In genomic region chrX:20414781-20415445, GRCh38 we compare ENCODE assay signal across 19 cellular contexts.
DNase-seq lines count a peak whose midpoint lies in the region; ATAC-seq, FAIRE-seq and TF ChIP-seq lines count a peak whose summit lies in the region.
"Had no signal": no experiment of that assay in that cellular context is flagged by ENCODE, and none has a peak within 500 bp of the region (broad histone marks: within the 10 kb centered on the region; RNA-seq: fewer than 3 reads in every experiment).

No MANE protein-coding gene starts in this region.

- TF ChIP-seq CTCF in natural killer cell (IDR thresholded peaks at IDR 0.05) (no peak), OCI-LY7 (conservative IDR thresholded peaks at IDR 0.05; ENCODE audit: low read length) (no peak), kidney (IDR thresholded peaks at IDR 0.05; ENCODE audit: borderline replicate concordance, extremely low read depth, insufficient read depth) (no peak)

- intact Hi-C loops in activated CD4-positive, alpha-beta T cell treated with anti-CD3 and anti-CD28 coated beads, Interleukin-2, amount 10 ng/mL, durations not matched to agents 24 days and 14 days (cut with micrococcal nuclease), result no loop called here
- intact Hi-C loops in natural killer cell (cut with micrococcal nuclease) (no loop called here), OCI-LY7 (cut with micrococcal nuclease; ENCODE audit: unreplicated experiment) (no loop called here), kidney (cut with DNase I) (no loop called here)

- H3K4me3 Mint-ChIP-seq in activated CD4-positive, alpha-beta T cell treated with anti-CD3 and anti-CD28 coated beads, Interleukin-2, amount 10 ng/mL, durations not matched to agents 24 days and 14 days, result no peak overlapping the region
- H3K4me3 Mint-ChIP-seq in activated T-helper 17 cell treated with anti-CD3 and anti-CD28 coated beads, Interleukin-2, amount 50 U/mL, for 72 hours, result no peak overlapping the region
- no peak overlapping the region for H3K4me3 Mint-ChIP-seq in natural killer cell
- H3K4me3 Mint-ChIP-seq: T-helper 1 cell treated with Interleukin-12 subunit alpha and Interleukin-12 subunit beta and Interleukin-4 antibody, amounts not matched to agents 30 μg/mL and 1 μg/mL, for 36 hours had no signal

- no peak overlapping the region for H3K27ac Mint-ChIP-seq in activated CD4-positive, alpha-beta T cell treated with anti-CD3 and anti-CD28 coated beads, Interleukin-2, amount 10 ng/mL, durations not matched to agents 24 days and 14 days
- no peak overlapping the region for H3K27ac Mint-ChIP-seq in activated T-helper 17 cell treated with anti-CD3 and anti-CD28 coated beads, Interleukin-2, amount 50 U/mL, for 72 hours
- H3K27ac Mint-ChIP-seq in natural killer cell, result peak overlapping the region; percentile 90 to 94

- H4K20me1 ChIP-seq in OCI-LY7 (ENCODE audit: insufficient read depth, low read length), result no peaks in the 10 kb centered on the region

- H3K27ac ChIP-seq in OCI-LY7 (ENCODE audit: low read depth, low read length, poor library complexity, severe bottlenecking) (no peak overlapping the region), kidney (ENCODE audit: low read depth in 2 of 2, low read length in 2 of 2) (no peak overlapping the region)
- H3K27ac ChIP-seq: A549, foreskin keratinocyte, upper lobe of left lung had no signal

- H3K4me1 Mint-ChIP-seq in activated CD4-positive, alpha-beta T cell treated with anti-CD3 and anti-CD28 coated beads, Interleukin-2, amount 10 ng/mL, durations not matched to agents 24 days and 14 days, result peaks cover 31% of the 10 kb centered on the region
- peaks cover 13% of the 10 kb centered on the region for H3K4me1 Mint-ChIP-seq in activated T-helper 17 cell treated with anti-CD3 and anti-CD28 coated beads, Interleukin-2, amount 50 U/mL, for 72 hours
- H3K4me1 Mint-ChIP-seq in natural killer cell, result peaks cover 31 to 38% of the 10 kb centered on the region in 2 donors

- H3K4me3 ChIP-seq in OCI-LY7 (ENCODE audit: low read depth, low read length, poor library complexity, severe bottlenecking) (no peak overlapping the region), kidney (ENCODE audit: low read length in 2 of 2) (no peak overlapping the region)
- H3K4me3 ChIP-seq: A549, upper lobe of left lung had no signal

- H3K9me2 ChIP-seq in OCI-LY7 (ENCODE audit: insufficient read depth, low read length), result no peaks in the 10 kb centered on the region

- peak; percentile 18 for ATAC-seq in activated T-helper 17 cell treated with anti-CD3 and anti-CD28 coated beads, Interleukin-2, amount 50 U/mL, for 72 hours (replicated peaks)
- ATAC-seq in natural killer cell, result peak in 2 of 3 donors; percentile 27 to 30
- no peak for ATAC-seq in GM21786 (IDR thresholded peaks at IDR 0.05; ENCODE audit: unreplicated experiment)
- ATAC-seq: A549, foreskin keratinocyte, left lobe of liver had no signal

- H3K36me3 Mint-ChIP-seq in activated CD4-positive, alpha-beta T cell treated with anti-CD3 and anti-CD28 coated beads, Interleukin-2, amount 10 ng/mL, durations not matched to agents 24 days and 14 days (ENCODE audit: low read depth), result peaks cover 5% of the 10 kb centered on the region
- H3K36me3 Mint-ChIP-seq in activated T-helper 17 cell treated with anti-CD3 and anti-CD28 coated beads, Interleukin-2, amount 50 U/mL, for 72 hours (ENCODE audit: low read depth), result no peaks in the 10 kb centered on the region
- H3K36me3 Mint-ChIP-seq in natural killer cell, result no peaks in the 10 kb centered on the region
- H3K36me3 Mint-ChIP-seq: CD4-positive, alpha-beta memory T cell had no signal

- CTCF ChIA-PET in OCI-LY7 (lab: Charles Lee; ENCODE audit: unreplicated experiment), result no interaction called here

- FAIRE-seq in kidney (lab: Jason Lieb, UNC), result no peak
- FAIRE-seq: A549, small intestine had no signal

- no peak overlapping the region for H3K9ac ChIP-seq in kidney (ENCODE audit: low read length in 2 of 2)

- H2AFZ ChIP-seq in OCI-LY7 (ENCODE audit: low read length), result no peak overlapping the region

- POLR2A ChIA-PET in OCI-LY7 (lab: Charles Lee), result interaction anchor here (0.6 to 1.0 kb wide), 3 partner anchors 15 to 54 kb away, joined by 3 read pairs; no protein-coding TSS in a partner anchor

- H3K4me1 ChIP-seq in OCI-LY7 (ENCODE audit: insufficient read depth, low read length, poor library complexity, severe bottlenecking) (peaks cover 4% of the 10 kb centered on the region), kidney (ENCODE audit: control insufficient read depth in 1 of 2, insufficient read depth in 1 of 2, low read depth in 1 of 2, low read length in 2 of 2) (no peaks in the 10 kb centered on the region)
- H3K4me1 ChIP-seq: A549, foreskin keratinocyte had no signal

- no TSS peak for BruUV-seq in OCI-LY7 (replicated peaks; lab: Mats Ljungman, UMichigan)

- H3K4me2 ChIP-seq in OCI-LY7 (ENCODE audit: low read length), result no peak overlapping the region
- H3K4me2 ChIP-seq: A549 had no signal

- no peaks in the 10 kb centered on the region for H3K79me2 ChIP-seq in OCI-LY7 (ENCODE audit: insufficient read depth, low read depth, low read length)

- no peaks in the 10 kb centered on the region for H3K36me3 ChIP-seq in OCI-LY7 (ENCODE audit: insufficient read depth, low read length)
- H3K36me3 ChIP-seq in kidney (ENCODE audit: control insufficient read depth in 1 of 2, insufficient read depth in 2 of 2, low read length in 2 of 2), result no peaks in the 10 kb centered on the region
- H3K36me3 ChIP-seq: upper lobe of left lung had no signal

- H3K9me3 ChIP-seq in OCI-LY7 (ENCODE audit: low read length), result no peaks in the 10 kb centered on the region
- H3K9me3 ChIP-seq in kidney (ENCODE audit: control insufficient read depth in 1 of 2, low read length in 2 of 2), result no peaks in the 10 kb centered on the region
- H3K9me3 ChIP-seq: A549, upper lobe of left lung had no signal

- no peaks in the 10 kb centered on the region for H3K27me3 Mint-ChIP-seq in activated CD4-positive, alpha-beta T cell treated with anti-CD3 and anti-CD28 coated beads, Interleukin-2, amount 10 ng/mL, durations not matched to agents 24 days and 14 days
- no peaks in the 10 kb centered on the region for H3K27me3 Mint-ChIP-seq in activated T-helper 17 cell treated with anti-CD3 and anti-CD28 coated beads, Interleukin-2, amount 50 U/mL, for 72 hours
- no peaks in the 10 kb centered on the region for H3K27me3 Mint-ChIP-seq in natural killer cell (ENCODE audit: low read depth in 2 of 2)
- H3K27me3 Mint-ChIP-seq: CD4-positive, alpha-beta memory T cell had no signal

- peaks cover 5% of the 10 kb centered on the region for H3K9me3 Mint-ChIP-seq in activated CD4-positive, alpha-beta T cell treated with anti-CD3 and anti-CD28 coated beads, Interleukin-2, amount 10 ng/mL, durations not matched to agents 24 days and 14 days
- H3K9me3 Mint-ChIP-seq in activated T-helper 17 cell treated with anti-CD3 and anti-CD28 coated beads, Interleukin-2, amount 50 U/mL, for 72 hours, result no peaks in the 10 kb centered on the region
- H3K9me3 Mint-ChIP-seq in natural killer cell, result no peaks in the 10 kb centered on the region

- DNase-seq in activated CD4-positive, alpha-beta T cell treated with anti-CD3 and anti-CD28 coated beads for 48 hours, result peak; percentile 26
- DNase-seq in activated CD4-positive, alpha-beta T cell treated with anti-CD3 and anti-CD28 coated beads, Interleukin-2, amount 10 ng/mL, durations not matched to agents 24 days and 14 days, result no peak
- DNase-seq in ELR (ENCODE audit: low read depth) (peak; percentile 51), natural killer cell (no peak), OCI-LY7 (ENCODE audit: low spot score) (no peak), kidney (no peak)
- DNase-seq: anterior cingulate cortex; CD4-positive, alpha-beta memory T cell; foreskin keratinocyte; KG1; NCI-H1105 treated with DMSO at 0.1 percent for 48 hours; NCI-H226; small intestine had no signal

Comparison
In these comparisons a context has a peak if more than half of its experiments do, and no peak if none do; other contexts are left out.
1. DNase-seq: peak in activated CD4-positive, alpha-beta T cell treated with anti-CD3 and anti-CD28 coated beads for 48 hours (single experiment) and ELR (single experiment); none in activated CD4-positive, alpha-beta T cell treated with anti-CD3 and anti-CD28 coated beads, Interleukin-2, amount 10 ng/mL, durations not matched to agents 24 days and 14 days (single experiment), natural killer cell (single experiment), OCI-LY7 (single experiment) and kidney (single experiment).
2. H3K27ac Mint-ChIP-seq: peak in natural killer cell (2 of 2); none in activated CD4-positive, alpha-beta T cell treated with anti-CD3 and anti-CD28 coated beads, Interleukin-2, amount 10 ng/mL, durations not matched to agents 24 days and 14 days (single experiment) and activated T-helper 17 cell treated with anti-CD3 and anti-CD28 coated beads, Interleukin-2, amount 50 U/mL, for 72 hours (single experiment).